In the genomic region with DNA sequence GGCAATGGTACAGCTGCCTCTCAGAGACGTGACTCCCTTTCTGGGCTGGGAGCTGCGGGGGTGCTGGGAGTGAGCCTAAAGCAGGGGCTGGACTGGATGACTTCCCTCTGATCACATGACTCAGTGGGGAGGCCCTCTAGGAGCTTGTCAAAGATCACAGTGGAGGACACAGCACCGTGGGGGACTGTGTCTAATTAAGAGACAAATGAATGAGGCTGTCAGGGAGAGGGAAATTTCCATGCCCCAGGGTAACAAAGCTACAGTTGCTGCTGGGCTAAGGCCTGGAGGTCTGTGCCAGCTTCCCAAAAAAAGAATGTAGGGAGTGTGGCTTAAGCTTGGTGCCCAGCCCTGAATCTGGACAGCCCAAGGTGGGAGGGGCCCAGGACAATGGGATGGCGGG, we compare ENCODE assay signal across 12 cellular contexts.
DNase-seq lines count a peak whose midpoint lies in the region; ATAC-seq and TF ChIP-seq lines count a peak whose summit lies in the region.
"Had no signal": no experiment of that assay in that cellular context is flagged by ENCODE, and none has a peak within 500 bp of the region (broad histone marks: within the 10 kb centered on the region; RNA-seq: fewer than 3 reads in every experiment).

No MANE protein-coding gene starts in this region.

- no peak for TF ChIP-seq CTCF in fibroblast of the aortic adventitia (IDR thresholded peaks at IDR 0.05; ENCODE audit: insufficient read depth, low read length)

- DNase-seq in EL = peak; percentile 67
- peak; percentile 13 for DNase-seq in OCI-M1 (lab: John Stamatoyannopoulos, UW)
- DNase-seq in fibroblast of the aortic adventitia (ENCODE audit: low read depth) = peak; percentile 6
- peak in 54 of 56 donors; percentile 24 to 88 (median 64) for DNase-seq in nucleus accumbens (lab: John Stamatoyannopoulos, UW)
- no peak for DNase-seq in HPDE6-E6E7 (ENCODE audit: extremely low spot score)
- no peak for DNase-seq in GF-D8 (lab: John Stamatoyannopoulos, UW)
- DNase-seq in DMS114 treated with DMSO at 0.1 percent for 48 hours (lab: John Stamatoyannopoulos, UW; ENCODE audit: unreplicated experiment) = no peak
- DNase-seq: activated naive CD4-positive, alpha-beta T cell treated with anti-CD3 and anti-CD28 coated beads, Interleukin-2, amount 50 U/mL, for 16 hours; DMS 273 treated with DMSO at 0.1 percent for 48 hours; gastrocnemius medialis had no signal

- ATAC-seq in HG02973 (IDR thresholded peaks at IDR 0.05; ENCODE audit: unreplicated experiment) = no peak
- ATAC-seq: gastrocnemius medialis; stimulated activated effector memory CD8-positive, alpha-beta T cell treated with anti-CD3 and anti-CD28 coated beads, Interleukin-12 subunit alpha, Interleukin-12 subunit beta, amount 100 ng/mL, for 72 hours had no signal

- no peak overlapping the region for H3K4me3 ChIP-seq in fibroblast of the aortic adventitia (ENCODE audit: low read depth, low read length)
- H3K4me3 ChIP-seq: gastrocnemius medialis had no signal

Comparison
In these comparisons a context has a peak if more than half of its experiments do, and no peak if none do; other contexts are left out.
1. DNase-seq: peak in EL (single experiment), OCI-M1 (single experiment), fibroblast of the aortic adventitia (single experiment) and nucleus accumbens (54 of 56); none in HPDE6-E6E7 (single experiment), GF-D8 (single experiment) and DMS114 treated with DMSO at 0.1 percent for 48 hours (single experiment).